1 cellular context compared by ENCODE assay signal in genomic region chr5:32157078-32157477, GRCh38.
TF ChIP-seq lines count a peak whose summit lies in the region.

No MANE protein-coding gene starts in this region.

TF ChIP-seq in K562, 482 proteins besides CTCF, POLR2A, EP300 and RAD21:
- TF ChIP-seq TRIM25 (IDR thresholded peaks at IDR 0.05; ENCODE audit: borderline replicate concordance) (no peak), MLLT1 (IDR thresholded peaks at IDR 0.05) (no peak), ZNF586 (CRISPR knock-in tag; conservative IDR thresholded peaks at IDR 0.05) (no peak), ZNF24 (IDR thresholded peaks at IDR 0.05) (no peak), PML (IDR thresholded peaks at IDR 0.05; ENCODE audit: low read length) (no peak), ZNF644 (tag; IDR thresholded peaks at IDR 0.05; ENCODE audit: low read depth) (no peak), DDX20 (tag; IDR thresholded peaks at IDR 0.05; ENCODE audit: low read depth) (no peak), ZNF717 (CRISPR knock-in tag; IDR thresholded peaks at IDR 0.05) (no peak), ZNF766 (CRISPR knock-in tag; conservative IDR thresholded peaks at IDR 0.05) (no peak), MEF2A (IDR thresholded peaks at IDR 0.05; ENCODE audit: control insufficient read depth, low read depth, low read length) (no peak), SRSF1 (IDR thresholded peaks at IDR 0.05; ENCODE audit: low read depth, low read length) (no peak), ZNF707 (CRISPR knock-in tag; conservative IDR thresholded peaks at IDR 0.05) (no peak), CCAR2 (IDR thresholded peaks at IDR 0.05; ENCODE audit: low read depth, low read length) (no peak), ZC3H4 (CRISPR knock-in tag; IDR thresholded peaks at IDR 0.05; ENCODE audit: borderline replicate concordance) (no peak), MTF1 (CRISPR knock-in tag; IDR thresholded peaks at IDR 0.05; ENCODE audit: borderline replicate concordance) (no peak), ZNF133 (CRISPR knock-in tag; IDR thresholded peaks at IDR 0.05) (no peak)
- TF ChIP-seq, protein P1, sequence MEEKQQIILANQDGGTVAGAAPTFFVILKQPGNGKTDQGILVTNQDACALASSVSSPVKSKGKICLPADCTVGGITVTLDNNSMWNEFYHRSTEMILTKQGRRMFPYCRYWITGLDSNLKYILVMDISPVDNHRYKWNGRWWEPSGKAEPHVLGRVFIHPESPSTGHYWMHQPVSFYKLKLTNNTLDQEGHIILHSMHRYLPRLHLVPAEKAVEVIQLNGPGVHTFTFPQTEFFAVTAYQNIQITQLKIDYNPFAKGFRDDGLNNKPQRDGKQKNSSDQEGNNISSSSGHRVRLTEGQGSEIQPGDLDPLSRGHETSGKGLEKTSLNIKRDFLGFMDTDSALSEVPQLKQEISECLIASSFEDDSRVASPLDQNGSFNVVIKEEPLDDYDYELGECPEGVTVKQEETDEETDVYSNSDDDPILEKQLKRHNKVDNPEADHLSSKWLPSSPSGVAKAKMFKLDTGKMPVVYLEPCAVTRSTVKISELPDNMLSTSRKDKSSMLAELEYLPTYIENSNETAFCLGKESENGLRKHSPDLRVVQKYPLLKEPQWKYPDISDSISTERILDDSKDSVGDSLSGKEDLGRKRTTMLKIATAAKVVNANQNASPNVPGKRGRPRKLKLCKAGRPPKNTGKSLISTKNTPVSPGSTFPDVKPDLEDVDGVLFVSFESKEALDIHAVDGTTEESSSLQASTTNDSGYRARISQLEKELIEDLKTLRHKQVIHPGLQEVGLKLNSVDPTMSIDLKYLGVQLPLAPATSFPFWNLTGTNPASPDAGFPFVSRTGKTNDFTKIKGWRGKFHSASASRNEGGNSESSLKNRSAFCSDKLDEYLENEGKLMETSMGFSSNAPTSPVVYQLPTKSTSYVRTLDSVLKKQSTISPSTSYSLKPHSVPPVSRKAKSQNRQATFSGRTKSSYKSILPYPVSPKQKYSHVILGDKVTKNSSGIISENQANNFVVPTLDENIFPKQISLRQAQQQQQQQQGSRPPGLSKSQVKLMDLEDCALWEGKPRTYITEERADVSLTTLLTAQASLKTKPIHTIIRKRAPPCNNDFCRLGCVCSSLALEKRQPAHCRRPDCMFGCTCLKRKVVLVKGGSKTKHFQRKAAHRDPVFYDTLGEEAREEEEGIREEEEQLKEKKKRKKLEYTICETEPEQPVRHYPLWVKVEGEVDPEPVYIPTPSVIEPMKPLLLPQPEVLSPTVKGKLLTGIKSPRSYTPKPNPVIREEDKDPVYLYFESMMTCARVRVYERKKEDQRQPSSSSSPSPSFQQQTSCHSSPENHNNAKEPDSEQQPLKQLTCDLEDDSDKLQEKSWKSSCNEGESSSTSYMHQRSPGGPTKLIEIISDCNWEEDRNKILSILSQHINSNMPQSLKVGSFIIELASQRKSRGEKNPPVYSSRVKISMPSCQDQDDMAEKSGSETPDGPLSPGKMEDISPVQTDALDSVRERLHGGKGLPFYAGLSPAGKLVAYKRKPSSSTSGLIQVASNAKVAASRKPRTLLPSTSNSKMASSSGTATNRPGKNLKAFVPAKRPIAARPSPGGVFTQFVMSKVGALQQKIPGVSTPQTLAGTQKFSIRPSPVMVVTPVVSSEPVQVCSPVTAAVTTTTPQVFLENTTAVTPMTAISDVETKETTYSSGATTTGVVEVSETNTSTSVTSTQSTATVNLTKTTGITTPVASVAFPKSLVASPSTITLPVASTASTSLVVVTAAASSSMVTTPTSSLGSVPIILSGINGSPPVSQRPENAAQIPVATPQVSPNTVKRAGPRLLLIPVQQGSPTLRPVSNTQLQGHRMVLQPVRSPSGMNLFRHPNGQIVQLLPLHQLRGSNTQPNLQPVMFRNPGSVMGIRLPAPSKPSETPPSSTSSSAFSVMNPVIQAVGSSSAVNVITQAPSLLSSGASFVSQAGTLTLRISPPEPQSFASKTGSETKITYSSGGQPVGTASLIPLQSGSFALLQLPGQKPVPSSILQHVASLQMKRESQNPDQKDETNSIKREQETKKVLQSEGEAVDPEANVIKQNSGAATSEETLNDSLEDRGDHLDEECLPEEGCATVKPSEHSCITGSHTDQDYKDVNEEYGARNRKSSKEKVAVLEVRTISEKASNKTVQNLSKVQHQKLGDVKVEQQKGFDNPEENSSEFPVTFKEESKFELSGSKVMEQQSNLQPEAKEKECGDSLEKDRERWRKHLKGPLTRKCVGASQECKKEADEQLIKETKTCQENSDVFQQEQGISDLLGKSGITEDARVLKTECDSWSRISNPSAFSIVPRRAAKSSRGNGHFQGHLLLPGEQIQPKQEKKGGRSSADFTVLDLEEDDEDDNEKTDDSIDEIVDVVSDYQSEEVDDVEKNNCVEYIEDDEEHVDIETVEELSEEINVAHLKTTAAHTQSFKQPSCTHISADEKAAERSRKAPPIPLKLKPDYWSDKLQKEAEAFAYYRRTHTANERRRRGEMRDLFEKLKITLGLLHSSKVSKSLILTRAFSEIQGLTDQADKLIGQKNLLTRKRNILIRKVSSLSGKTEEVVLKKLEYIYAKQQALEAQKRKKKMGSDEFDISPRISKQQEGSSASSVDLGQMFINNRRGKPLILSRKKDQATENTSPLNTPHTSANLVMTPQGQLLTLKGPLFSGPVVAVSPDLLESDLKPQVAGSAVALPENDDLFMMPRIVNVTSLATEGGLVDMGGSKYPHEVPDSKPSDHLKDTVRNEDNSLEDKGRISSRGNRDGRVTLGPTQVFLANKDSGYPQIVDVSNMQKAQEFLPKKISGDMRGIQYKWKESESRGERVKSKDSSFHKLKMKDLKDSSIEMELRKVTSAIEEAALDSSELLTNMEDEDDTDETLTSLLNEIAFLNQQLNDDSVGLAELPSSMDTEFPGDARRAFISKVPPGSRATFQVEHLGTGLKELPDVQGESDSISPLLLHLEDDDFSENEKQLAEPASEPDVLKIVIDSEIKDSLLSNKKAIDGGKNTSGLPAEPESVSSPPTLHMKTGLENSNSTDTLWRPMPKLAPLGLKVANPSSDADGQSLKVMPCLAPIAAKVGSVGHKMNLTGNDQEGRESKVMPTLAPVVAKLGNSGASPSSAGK (IDR thresholded peaks at IDR 0.05) = no peak
- TF ChIP-seq, protein P2, sequence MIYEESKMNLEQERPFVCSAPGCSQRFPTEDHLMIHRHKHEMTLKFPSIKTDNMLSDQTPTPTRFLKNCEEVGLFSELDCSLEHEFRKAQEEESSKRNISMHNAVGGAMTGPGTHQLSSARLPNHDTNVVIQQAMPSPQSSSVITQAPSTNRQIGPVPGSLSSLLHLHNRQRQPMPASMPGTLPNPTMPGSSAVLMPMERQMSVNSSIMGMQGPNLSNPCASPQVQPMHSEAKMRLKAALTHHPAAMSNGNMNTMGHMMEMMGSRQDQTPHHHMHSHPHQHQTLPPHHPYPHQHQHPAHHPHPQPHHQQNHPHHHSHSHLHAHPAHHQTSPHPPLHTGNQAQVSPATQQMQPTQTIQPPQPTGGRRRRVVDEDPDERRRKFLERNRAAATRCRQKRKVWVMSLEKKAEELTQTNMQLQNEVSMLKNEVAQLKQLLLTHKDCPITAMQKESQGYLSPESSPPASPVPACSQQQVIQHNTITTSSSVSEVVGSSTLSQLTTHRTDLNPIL (CRISPR knock-in tag; IDR thresholded peaks at IDR 0.05) = no peak
TF ChIP-seq in K562: peak in this region for 0.
